ENCODE assay signal across 8 cellular contexts in the genomic region with DNA sequence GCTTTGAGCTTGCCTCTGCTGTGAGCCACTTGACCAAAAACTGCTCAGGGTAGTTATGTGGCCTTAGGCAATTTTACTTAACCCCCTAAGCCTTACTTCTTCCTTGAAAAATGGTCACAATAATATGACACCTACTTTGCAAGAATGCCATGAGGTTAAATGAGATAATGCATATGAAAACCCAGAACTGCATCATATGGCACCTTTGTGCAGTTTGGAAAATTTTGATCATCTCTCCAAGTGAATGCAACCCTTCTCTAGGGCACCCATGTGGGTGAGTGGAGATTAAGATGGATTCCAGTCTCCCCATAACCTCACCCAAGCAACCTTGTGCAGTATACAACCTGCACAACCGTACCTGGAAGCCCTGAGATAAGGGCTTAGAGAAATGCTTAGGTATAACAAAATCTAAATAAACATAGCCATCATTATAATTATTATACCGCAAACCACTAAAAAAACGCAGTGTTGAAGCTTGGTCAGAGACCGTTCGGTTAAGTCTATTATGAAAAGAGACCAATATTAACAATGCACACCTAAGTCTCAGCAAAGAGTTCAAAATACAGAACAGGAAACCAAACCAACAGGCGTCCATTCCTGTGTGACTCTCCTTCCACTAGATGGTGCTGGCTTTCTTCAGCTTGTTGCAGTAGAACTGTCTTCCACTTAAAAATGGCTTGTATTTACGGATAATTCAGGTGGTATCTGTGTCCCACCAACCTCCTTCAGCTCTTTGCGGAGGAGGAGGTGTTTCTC. TPM values are rescaled to one million over a fixed set of nuclear protein-coding genes. Genes with fewer than 3 reads are reported as not detected.
DNase-seq lines count a peak whose midpoint lies in the region; ATAC-seq, FAIRE-seq and TF ChIP-seq lines count a peak whose summit lies in the region.

No MANE protein-coding gene starts in this region.

- no peaks in the 10 kb centered on the region for H3K4me1 ChIP-seq in CD8-positive, alpha-beta T cell (ENCODE audit: insufficient read depth, low read length)
- no peaks in the 10 kb centered on the region for H3K4me1 ChIP-seq in HepG2 (ENCODE audit: insufficient read depth, low read length)

- no peak overlapping the region for H3K27ac ChIP-seq in CD8-positive, alpha-beta T cell (ENCODE audit: low read depth, low read length)
- H3K27ac ChIP-seq in HepG2 (ENCODE audit: extremely low read length, insufficient read depth, low read length) (no peak overlapping the region), coronary artery (no peak overlapping the region)

- H3K27ac Mint-ChIP-seq in CD8-positive, alpha-beta T cell = no peak overlapping the region

- no peak for DNase-seq in CD8-positive, alpha-beta T cell
- DNase-seq in NCI-H226 = peak; percentile 20
- DNase-seq in T47D (ENCODE audit: low read depth in 1 of 2, low spot score in 1 of 2) = peak; percentile 14 to 66
- DNase-seq in HepG2 (ENCODE audit: low spot score) = peak; percentile 46
- DNase-seq in coronary artery (ENCODE audit: low spot score) = no peak

- H3K4me2 ChIP-seq in HepG2 (ENCODE audit: low read depth, low read length) = no peak overlapping the region

- H3K9me3 Mint-ChIP-seq in CD8-positive, alpha-beta T cell = no peaks in the 10 kb centered on the region

- no peak overlapping the region for H2AFZ ChIP-seq in HepG2 (ENCODE audit: low read length)

- BruUV-seq in HepG2 (replicated peaks; lab: Mats Ljungman, UMichigan) = no TSS peak

- WGBS in HepG2 (ENCODE audit: low lambda C conversion rate) = 2% methylated on average over 8 of the region's 8 CpGs

- TF ChIP-seq RAD21 in HepG2 (CRISPR knock-in tag; IDR thresholded peaks at IDR 0.05) = 0 out of 2 replicates have a peak, but pooled peaks have one; percentile 23

- H3K36me3 Mint-ChIP-seq in CD8-positive, alpha-beta T cell = no peaks in the 10 kb centered on the region

- H3K4me1 Mint-ChIP-seq in CD8-positive, alpha-beta T cell (ENCODE audit: low read depth) = no peaks in the 10 kb centered on the region

- TF ChIP-seq POLR2A in HepG2 (IDR thresholded peaks at IDR 0.05; ENCODE audit: insufficient read depth in 1 of 2, low read depth in 2 of 2, low read length in 2 of 2) = no peak

- peaks cover 4% of the 10 kb centered on the region for H3K27me3 ChIP-seq in CD8-positive, alpha-beta T cell (ENCODE audit: insufficient read depth, low read length)
- no peaks in the 10 kb centered on the region for H3K27me3 ChIP-seq in HepG2 (ENCODE audit: control insufficient read depth in 1 of 2, insufficient read depth in 2 of 2, low read length in 2 of 2)

- no peaks in the 10 kb centered on the region for H3K79me2 ChIP-seq in HepG2 (ENCODE audit: insufficient read depth, low read length)

- CTCF ChIA-PET in CD8-positive, alpha-beta T cell (lab: Charles Lee) = no interaction called here
- CTCF ChIA-PET in HepG2 (lab: Yijun Ruan, JAX; ENCODE audit: low intra/inter-chr PET ratio, low total read pairs) = interaction anchor here (0.7 to 1.1 kb wide), 3 partner anchors 285 to 292 kb away, joined by 3 to 5 read pairs (median 5); no protein-coding TSS in a partner anchor

- no peaks in the 10 kb centered on the region for H3K36me3 ChIP-seq in CD8-positive, alpha-beta T cell (ENCODE audit: insufficient read depth, low read length)
- H3K36me3 ChIP-seq in HepG2 (replicated peaks in 1 of 2; ENCODE audit: control insufficient read depth in 1 of 2, insufficient read depth in 2 of 2, low read length in 2 of 2) = no peaks in the 10 kb centered on the region

- H3K27me3 Mint-ChIP-seq in CD8-positive, alpha-beta T cell (ENCODE audit: low read depth) = peaks cover 32% of the 10 kb centered on the region

- no peak overlapping the region for H3K4me3 Mint-ChIP-seq in CD8-positive, alpha-beta T cell

- H3K4me3 ChIP-seq in CD8-positive, alpha-beta T cell (ENCODE audit: low read depth, low read length) = no peak overlapping the region
- H3K4me3 ChIP-seq in HepG2 (replicated peaks in 1 of 3; ENCODE audit: insufficient read depth in 1 of 3, low read depth in 2 of 3, low read length in 3 of 3) = no peak overlapping the region
- H3K4me3 ChIP-seq in coronary artery = no peak overlapping the region

- TF ChIP-seq CTCF in CD8-positive, alpha-beta T cell (IDR thresholded peaks at IDR 0.05) = peak; percentile 20
- TF ChIP-seq CTCF in HepG2 (CRISPR knock-in tag; IDR thresholded peaks at IDR 0.05) = peak; percentile 78
- TF ChIP-seq CTCF in coronary artery (IDR thresholded peaks at IDR 0.05) = no peak

- ATAC-seq in CD8-positive, alpha-beta T cell = no peak
- ATAC-seq in GM18861 (IDR thresholded peaks at IDR 0.05; ENCODE audit: unreplicated experiment) (peak; percentile 83), HG03135 (IDR thresholded peaks at IDR 0.05; ENCODE audit: unreplicated experiment) (peak; percentile 86), HepG2 (peak; percentile 96), HG03045 (IDR thresholded peaks at IDR 0.05; ENCODE audit: unreplicated experiment) (no peak)

- intact Hi-C loops in CD8-positive, alpha-beta T cell (cut with DNase I, micrococcal nuclease) = no loop called here
- intact Hi-C loops in HepG2 (cut with micrococcal nuclease; ENCODE audit: unreplicated experiment) = loop anchor here (1.0 kb wide), 1 partner anchor 292 kb away; no protein-coding TSS in a partner anchor

- in situ Hi-C loops in T47D (cut with HindIII; ENCODE audit: low pct_unique_long_range_greater_than_20kb, low sequenced_read_pairs) (no loop called here), HepG2 (cut with HindIII; ENCODE audit: extremely low pct_ligation_motif_present, low pct_unique_long_range_greater_than_20kb) (no loop called here)

- no peaks in the 10 kb centered on the region for H4K20me1 ChIP-seq in HepG2 (ENCODE audit: insufficient read depth, low read length)

- H3K9me3 ChIP-seq in CD8-positive, alpha-beta T cell (ENCODE audit: low read length) = no peaks in the 10 kb centered on the region
- H3K9me3 ChIP-seq in HepG2 (ENCODE audit: low read length) = no peaks in the 10 kb centered on the region

- POLR2A ChIA-PET in CD8-positive, alpha-beta T cell (lab: Charles Lee) = no interaction called here
- POLR2A ChIA-PET in HepG2 (lab: Yijun Ruan, JAX) = no interaction called here

- no peak overlapping the region for H3K9ac ChIP-seq in HepG2 (ENCODE audit: insufficient read depth, low read depth, low read length)

- TF ChIP-seq EP300 in HepG2 (IDR thresholded peaks at IDR 0.05; ENCODE audit: low read depth in 2 of 2, low read length in 2 of 2) (no peak), HepG2 (CRISPR knock-in tag; IDR thresholded peaks at IDR 0.05; ENCODE audit: borderline replicate concordance) (no peak)

- peak; percentile 49 for FAIRE-seq in HepG2 (lab: Jason Lieb, UNC)

RNA-seq across cellular contexts. Expression of gene ASB15, which starts 21.0 kb away (rescaled TPM):
- total RNA-seq in CD8-positive, alpha-beta T cell = not detected
- total RNA-seq in HepG2 (2016; rRNA removed; fragmentation: Illumina TruSeq; extraction: Trizol) = not detected in 2 replicates
- total RNA-seq in HepG2 (2016; cell fraction: cytosol; rRNA removed; fragmentation: Illumina TruSeq; extraction: Trizol; ENCODE audit: low read depth) = not detected in 2 replicates
- not detected in 2 replicates for total RNA-seq in HepG2 (2016; cell fraction: insoluble cytoplasmic fraction; rRNA removed; fragmentation: Illumina TruSeq; extraction: Trizol)
- total RNA-seq in HepG2 (2016; cell fraction: membrane; rRNA removed; fragmentation: Illumina TruSeq; extraction: Trizol) = not detected in 2 replicates
- not detected in 2 replicates for total RNA-seq in HepG2 (2016; cell fraction: nucleus; rRNA removed; fragmentation: Illumina TruSeq; extraction: Trizol)
- not detected in 2 replicates for polyA plus RNA-seq in HepG2 (2011; rRNA removed)
- polyA plus RNA-seq in HepG2 (2011; cell fraction: cytosol; rRNA removed) = not detected in 2 replicates
- not detected in 2 replicates for polyA plus RNA-seq in HepG2 (2011; cell fraction: nucleus; rRNA removed)
- not detected in 2 replicates for polyA plus RNA-seq in HepG2 (2012)
- polyA plus RNA-seq in HepG2 (2016; cell fraction: cytosol; fragmentation: Illumina TruSeq; extraction: Trizol; ENCODE audit: low read depth) = not detected in 2 replicates
- polyA plus RNA-seq in HepG2 (2016; cell fraction: insoluble cytoplasmic fraction; fragmentation: Illumina TruSeq; extraction: Trizol; ENCODE audit: low read depth) = not detected in 2 replicates
- not detected in 2 replicates for polyA plus RNA-seq in HepG2 (2016; cell fraction: membrane; fragmentation: Illumina TruSeq; extraction: Trizol; ENCODE audit: low read depth)
- not detected in 2 replicates for polyA plus RNA-seq in HepG2 (2016; cell fraction: nucleus; fragmentation: Illumina TruSeq; extraction: Trizol; ENCODE audit: insufficient read depth, low read depth)
- polyA minus RNA-seq in HepG2 (2011; rRNA and poly(A)+ RNA removed; ENCODE audit: low replicate concordance) = not detected in 2 replicates
- polyA minus RNA-seq in HepG2 (2011; cell fraction: cytosol; rRNA and poly(A)+ RNA removed) = not detected in 2 replicates
- not detected in 2 replicates for polyA minus RNA-seq in HepG2 (2011; cell fraction: nucleus; rRNA and poly(A)+ RNA removed)

RNA-seq across cellular contexts. Expression of gene NDUFA5, which starts 23.0 kb away (rescaled TPM):
- 10 to 100 TPM; 62.4 to 70.6 TPM for total RNA-seq in CD8-positive, alpha-beta T cell
- total RNA-seq in HepG2 (2016; rRNA removed; fragmentation: Illumina TruSeq; extraction: Trizol) = 55.9 and 79.6 TPM in 2 replicates
- total RNA-seq in HepG2 (2016; cell fraction: cytosol; rRNA removed; fragmentation: Illumina TruSeq; extraction: Trizol; ENCODE audit: low read depth) = 7.1 and 9.3 TPM in 2 replicates
- 54.4 and 89.4 TPM in 2 replicates for total RNA-seq in HepG2 (2016; cell fraction: insoluble cytoplasmic fraction; rRNA removed; fragmentation: Illumina TruSeq; extraction: Trizol)
- 18.1 and 25.2 TPM in 2 replicates for total RNA-seq in HepG2 (2016; cell fraction: membrane; rRNA removed; fragmentation: Illumina TruSeq; extraction: Trizol)
- 32.2 and 34.7 TPM in 2 replicates for total RNA-seq in HepG2 (2016; cell fraction: nucleus; rRNA removed; fragmentation: Illumina TruSeq; extraction: Trizol)
- 10.7 and 16.9 TPM in 2 replicates for polyA plus RNA-seq in HepG2 (2011; rRNA removed)
- polyA plus RNA-seq in HepG2 (2011; cell fraction: cytosol; rRNA removed) = 3.1 and 6.6 TPM in 2 replicates
- 4.5 and 6.9 TPM in 2 replicates for polyA plus RNA-seq in HepG2 (2011; cell fraction: nucleus; rRNA removed)
- polyA plus RNA-seq in HepG2 (2012) = 25.0 and 58.6 TPM in 2 replicates
- polyA plus RNA-seq in HepG2 (2016; cell fraction: cytosol; fragmentation: Illumina TruSeq; extraction: Trizol; ENCODE audit: low read depth) = 11.5 and 12.0 TPM in 2 replicates
- 122 and 134 TPM in 2 replicates for polyA plus RNA-seq in HepG2 (2016; cell fraction: insoluble cytoplasmic fraction; fragmentation: Illumina TruSeq; extraction: Trizol; ENCODE audit: low read depth)
- 22.0 and 24.5 TPM in 2 replicates for polyA plus RNA-seq in HepG2 (2016; cell fraction: membrane; fragmentation: Illumina TruSeq; extraction: Trizol; ENCODE audit: low read depth)
- 56.4 and 58.4 TPM in 2 replicates for polyA plus RNA-seq in HepG2 (2016; cell fraction: nucleus; fragmentation: Illumina TruSeq; extraction: Trizol; ENCODE audit: insufficient read depth, low read depth)
- polyA minus RNA-seq in HepG2 (2011; rRNA and poly(A)+ RNA removed; ENCODE audit: low replicate concordance) = 3.4 and 7.2 TPM in 2 replicates
- polyA minus RNA-seq in HepG2 (2011; cell fraction: cytosol; rRNA and poly(A)+ RNA removed) = 14.1 and 16.6 TPM in 2 replicates
- 35.7 and 38.1 TPM in 2 replicates for polyA minus RNA-seq in HepG2 (2011; cell fraction: nucleus; rRNA and poly(A)+ RNA removed)

RNA-seq across cellular contexts. Expression of gene IQUB, which starts 46.2 kb away (rescaled TPM):
- total RNA-seq in CD8-positive, alpha-beta T cell = not detected
- total RNA-seq in HepG2 (2016; rRNA removed; fragmentation: Illumina TruSeq; extraction: Trizol) = 0.07 and 0.31 TPM in 2 replicates
- 0.09 and 0.30 TPM in 2 replicates for total RNA-seq in HepG2 (2016; cell fraction: cytosol; rRNA removed; fragmentation: Illumina TruSeq; extraction: Trizol; ENCODE audit: low read depth)
- 0.06 TPM in 1 of 2 replicates, not detected in the other for total RNA-seq in HepG2 (2016; cell fraction: insoluble cytoplasmic fraction; rRNA removed; fragmentation: Illumina TruSeq; extraction: Trizol)
- 0.09 and 0.28 TPM in 2 replicates for total RNA-seq in HepG2 (2016; cell fraction: membrane; rRNA removed; fragmentation: Illumina TruSeq; extraction: Trizol)
- total RNA-seq in HepG2 (2016; cell fraction: nucleus; rRNA removed; fragmentation: Illumina TruSeq; extraction: Trizol) = 0.16 TPM in 1 of 2 replicates, not detected in the other
- 0.10 TPM in 1 of 2 replicates, not detected in the other for polyA plus RNA-seq in HepG2 (2011; rRNA removed)
- polyA plus RNA-seq in HepG2 (2011; cell fraction: cytosol; rRNA removed) = 0.05 TPM in 1 of 2 replicates, not detected in the other
- not detected in 2 replicates for polyA plus RNA-seq in HepG2 (2011; cell fraction: nucleus; rRNA removed)
- 0.11 and 0.15 TPM in 2 replicates for polyA plus RNA-seq in HepG2 (2012)
- 0.03 and 0.10 TPM in 2 replicates for polyA plus RNA-seq in HepG2 (2016; cell fraction: cytosol; fragmentation: Illumina TruSeq; extraction: Trizol; ENCODE audit: low read depth)
- polyA plus RNA-seq in HepG2 (2016; cell fraction: insoluble cytoplasmic fraction; fragmentation: Illumina TruSeq; extraction: Trizol; ENCODE audit: low read depth) = 0.08 TPM in 1 of 2 replicates, not detected in the other
- polyA plus RNA-seq in HepG2 (2016; cell fraction: membrane; fragmentation: Illumina TruSeq; extraction: Trizol; ENCODE audit: low read depth) = not detected in 2 replicates
- not detected in 2 replicates for polyA plus RNA-seq in HepG2 (2016; cell fraction: nucleus; fragmentation: Illumina TruSeq; extraction: Trizol; ENCODE audit: insufficient read depth, low read depth)
- not detected in 2 replicates for polyA minus RNA-seq in HepG2 (2011; rRNA and poly(A)+ RNA removed; ENCODE audit: low replicate concordance)
- polyA minus RNA-seq in HepG2 (2011; cell fraction: cytosol; rRNA and poly(A)+ RNA removed) = not detected in 2 replicates
- polyA minus RNA-seq in HepG2 (2011; cell fraction: nucleus; rRNA and poly(A)+ RNA removed) = 0.26 and 0.50 TPM in 2 replicates

Comparison
In these comparisons a context has a peak if more than half of its experiments do, and no peak if none do; other contexts are left out.
1. ATAC-seq: peak in GM18861 (single experiment), HG03135 (single experiment) and HepG2 (single experiment); none in CD8-positive, alpha-beta T cell (single experiment) and HG03045 (single experiment).
2. DNase-seq: peak in NCI-H226 (single experiment), T47D (2 of 2) and HepG2 (single experiment); none in CD8-positive, alpha-beta T cell (0 of 7) and coronary artery (single experiment).